ENCODE assay signal across 8 cellular contexts in the genomic region with DNA sequence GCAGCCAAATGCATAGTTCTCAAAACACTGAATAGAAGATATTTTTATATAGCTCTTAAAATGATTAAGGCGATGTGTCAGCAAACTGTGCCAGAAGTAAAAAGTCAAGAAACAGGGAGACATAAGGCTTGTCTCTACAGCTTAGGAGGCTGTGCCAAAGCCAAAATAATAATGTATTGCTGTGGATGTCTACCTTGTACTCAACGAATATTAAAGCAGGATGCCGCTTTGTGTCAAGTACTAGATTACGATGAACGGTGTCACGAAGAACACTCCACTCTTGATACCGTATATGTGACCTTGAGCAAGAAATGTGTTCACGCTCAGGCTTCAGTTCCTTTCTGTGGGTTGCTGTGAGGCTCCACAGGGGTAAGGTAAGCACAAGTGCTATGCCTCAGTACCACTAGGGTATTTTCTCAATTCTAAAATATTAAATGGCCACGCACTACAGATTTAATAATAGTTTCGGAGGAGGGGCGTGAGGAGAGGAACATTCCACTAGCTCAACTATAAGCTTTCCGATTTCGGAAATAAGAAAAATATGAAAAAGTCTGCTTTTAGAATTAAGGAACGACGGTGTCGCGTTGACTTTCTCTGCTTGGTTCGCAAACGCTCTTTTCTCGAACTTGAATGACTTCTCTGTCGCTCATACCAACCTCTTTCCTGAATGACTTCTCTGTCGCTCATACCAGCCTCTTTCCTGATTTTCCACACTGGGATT. TPM values are rescaled to one million over a fixed set of nuclear protein-coding genes. Genes with fewer than 3 reads are reported as not detected.
DNase-seq lines count a peak whose midpoint lies in the region; ATAC-seq and TF ChIP-seq lines count a peak whose summit lies in the region.

No MANE protein-coding gene starts in this region.

- TSS peak; percentile 94 for BruUV-seq in PC-9 (replicated peaks; lab: Mats Ljungman, UMichigan)

- peak in 4 of 7 experiments; percentile 9 to 47 (median 28) for DNase-seq in CD8-positive, alpha-beta T cell
- DNase-seq in PC-9 (no peak), amniotic epithelial cell (ENCODE audit: low read depth) (peak; percentile 18), NCI-H128 (lab: John Stamatoyannopoulos, UW; ENCODE audit: unreplicated experiment) (no peak)
- peak; percentile 35 for DNase-seq in stimulated activated CD4-positive, alpha-beta T cell treated with anti-CD3 and anti-CD28 coated beads, Interleukin-15, amount 100 ng/mL, for 24 hours

- peaks cover 37% of the 10 kb centered on the region for H3K4me1 Mint-ChIP-seq in CD8-positive, alpha-beta T cell (ENCODE audit: low read depth)

- ATAC-seq in CD8-positive, alpha-beta T cell = peak; percentile 59
- peak; percentile 46 for ATAC-seq in GM19023 (IDR thresholded peaks at IDR 0.05; ENCODE audit: unreplicated experiment)
- peak; percentile 53 for ATAC-seq in HG03095 (IDR thresholded peaks at IDR 0.05; ENCODE audit: unreplicated experiment)

- H3K27ac Mint-ChIP-seq in CD8-positive, alpha-beta T cell = no peak overlapping the region

- intact Hi-C loops in CD8-positive, alpha-beta T cell (cut with DNase I, micrococcal nuclease) = loop anchor here (1.0 to 10.0 kb wide), 13 partner anchors 12 to 1358 kb away; a partner anchor contains a TSS
- intact Hi-C loops in PC-9 (cut with micrococcal nuclease; ENCODE audit: unreplicated experiment) = loop anchor here (1.0 to 5.0 kb wide), 2 partner anchors 152 to 920 kb away; a partner anchor contains a TSS

- peak overlapping the region; percentile 92 for H3K4me3 ChIP-seq in CD8-positive, alpha-beta T cell (ENCODE audit: low read depth, low read length)
- peak overlapping the region; percentile 69 for H3K4me3 ChIP-seq in PC-9
- peak overlapping the region; percentile 60 for H3K4me3 ChIP-seq in iPS-18c (ENCODE audit: insufficient read depth, low read depth, low read length)

- H3F3A ChIP-seq in PC-9 (ENCODE audit: insufficient read depth, low read depth) = peaks cover 21% of the 10 kb centered on the region

- no peaks in the 10 kb centered on the region for H3K9me3 Mint-ChIP-seq in CD8-positive, alpha-beta T cell

- H3K4me3 Mint-ChIP-seq in CD8-positive, alpha-beta T cell = no peak overlapping the region

- H3K27me3 Mint-ChIP-seq in CD8-positive, alpha-beta T cell (ENCODE audit: low read depth) = no peaks in the 10 kb centered on the region

- POLR2A ChIA-PET in CD8-positive, alpha-beta T cell (lab: Charles Lee) = interaction anchor here (0.8 to 1.3 kb wide), 5 partner anchors 9 to 219 kb away, joined by 3 to 5 read pairs (median 3); a partner anchor contains a TSS
- POLR2A ChIA-PET in PC-9 (lab: Charles Lee; ENCODE audit: unreplicated experiment) = interaction anchor here (0.5 to 0.9 kb wide), 13 partner anchors 53 to 1070 kb away, joined by 3 to 8 read pairs (median 4); a partner anchor contains a TSS

- no peaks in the 10 kb centered on the region for H3K9me2 ChIP-seq in PC-9 (ENCODE audit: insufficient read depth)

- H3K27me3 ChIP-seq in CD8-positive, alpha-beta T cell (ENCODE audit: insufficient read depth, low read length) = no peaks in the 10 kb centered on the region
- no peaks in the 10 kb centered on the region for H3K27me3 ChIP-seq in PC-9 (ENCODE audit: insufficient read depth, low read depth)

- peak; percentile 40 for TF ChIP-seq CTCF in CD8-positive, alpha-beta T cell (IDR thresholded peaks at IDR 0.05)
- TF ChIP-seq CTCF in PC-9 (conservative IDR thresholded peaks at IDR 0.05) = 0 out of 2 replicates have a peak, but pooled peaks have one; percentile 16

- peak overlapping the region; percentile 81 for H3K27ac ChIP-seq in CD8-positive, alpha-beta T cell (ENCODE audit: low read depth, low read length)
- peak overlapping the region; percentile 81 for H3K27ac ChIP-seq in PC-9

- H4K20me1 ChIP-seq in PC-9 (ENCODE audit: insufficient read depth) = peaks cover 6% of the 10 kb centered on the region; the same call in 1 of the 2 replicates

- H3K79me2 ChIP-seq in PC-9 (ENCODE audit: low read depth) = peaks cover 41% of the 10 kb centered on the region

- peaks cover 20% of the 10 kb centered on the region for H3K4me1 ChIP-seq in CD8-positive, alpha-beta T cell (ENCODE audit: insufficient read depth, low read length)
- H3K4me1 ChIP-seq in PC-9 (replicated peaks; ENCODE audit: insufficient read depth) = peaks cover 32% of the 10 kb centered on the region

- H3K9me3 ChIP-seq in CD8-positive, alpha-beta T cell (ENCODE audit: low read length) = no peaks in the 10 kb centered on the region
- H3K9me3 ChIP-seq in PC-9 (ENCODE audit: insufficient read depth, low read depth) = no peaks in the 10 kb centered on the region
- H3K9me3 ChIP-seq in iPS-18c (ENCODE audit: control insufficient read depth, insufficient read depth, low read length) = no peaks in the 10 kb centered on the region

- no peaks in the 10 kb centered on the region for H3K36me3 ChIP-seq in CD8-positive, alpha-beta T cell (ENCODE audit: insufficient read depth, low read length)
- no peaks in the 10 kb centered on the region for H3K36me3 ChIP-seq in PC-9 (ENCODE audit: low read depth)

- CTCF ChIA-PET in CD8-positive, alpha-beta T cell (lab: Charles Lee) = interaction anchor here (0.6 to 3.1 kb wide), 5 partner anchors 9 to 151 kb away, joined by 3 to 28 read pairs (median 5); a partner anchor contains a TSS
- CTCF ChIA-PET in PC-9 (lab: Charles Lee) = interaction anchor here (1.1 to 1.2 kb wide), 2 partner anchors 13 to 151 kb away, joined by 3 to 5 read pairs; a partner anchor contains a TSS

- peak overlapping the region; percentile 83 for H3K4me2 ChIP-seq in PC-9

- H3K36me3 Mint-ChIP-seq in CD8-positive, alpha-beta T cell = no peaks in the 10 kb centered on the region

- peak overlapping the region; percentile 93 for H2AFZ ChIP-seq in PC-9

RNA-seq across cellular contexts. Expression of a gene that starts 0.7 kb away (rescaled TPM):
- 1 to 10 TPM; 7.1 to 8.3 TPM for total RNA-seq in CD8-positive, alpha-beta T cell
- total RNA-seq in PC-9 (2021) = 41.7 and 53.0 TPM in 2 replicates

RNA-seq across cellular contexts. Expression of a gene that starts 54.7 kb away (rescaled TPM):
- total RNA-seq in CD8-positive, alpha-beta T cell = not detected
- 0.35 and 0.38 TPM in 2 replicates for total RNA-seq in PC-9 (2021)

Comparison
In these comparisons a context has a peak if more than half of its experiments do, and no peak if none do; other contexts are left out.
1. DNase-seq: peak in CD8-positive, alpha-beta T cell (4 of 7), amniotic epithelial cell (single experiment) and stimulated activated CD4-positive, alpha-beta T cell treated with anti-CD3 and anti-CD28 coated beads, Interleukin-15, amount 100 ng/mL, for 24 hours (single experiment); none in PC-9 (0 of 2) and NCI-H128 (single experiment).
2. Peak in every context shown above with its lines, with median percentiles within 50 percentile points of each other: ATAC-seq and H3K4me3 ChIP-seq.